23 cellular contexts compared by ENCODE assay signal in genomic region chr10:63057509-63057908, GRCh38.
DNase-seq lines count a peak whose midpoint lies in the region; ATAC-seq, FAIRE-seq and TF ChIP-seq lines count a peak whose summit lies in the region.
"Had no signal": no experiment of that assay in that cellular context is flagged by ENCODE, and none has a peak within 500 bp of the region (broad histone marks: within the 10 kb centered on the region; RNA-seq: fewer than 3 reads in every experiment).

No MANE protein-coding gene starts in this region.

- peak overlapping the region; percentile 0 for H3K27ac ChIP-seq in AG04450 (ENCODE audit: low read depth, low read length)
- H3K27ac ChIP-seq in K562 (ENCODE audit: extremely low read depth, low read depth, low read length), result no peak overlapping the region
- no peak overlapping the region for H3K27ac ChIP-seq in neuronal stem cell (replicated peaks; ENCODE audit: low read length)
- no peak overlapping the region for H3K27ac ChIP-seq in gastrocnemius medialis
- H3K27ac ChIP-seq: 22Rv1, HL-60 had no signal

- no peak for TF ChIP-seq RAD21 in K562 (CRISPR knock-in tag; conservative IDR thresholded peaks at IDR 0.05 in 1 of 2, IDR thresholded peaks at IDR 0.05 in 1 of 2)

- H3K4ac ChIP-seq in neuronal stem cell (ENCODE audit: low read length), result no peak overlapping the region

- no peak overlapping the region for H2AK5ac ChIP-seq in neuronal stem cell (ENCODE audit: low read depth, low read length)

- BruUV-seq in K562 (replicated peaks; lab: Mats Ljungman, UMichigan), result no TSS peak

- H3K4me1 ChIP-seq in K562 (replicated peaks in 1 of 2; ENCODE audit: control insufficient read depth in 2 of 2, insufficient read depth in 2 of 2, low read length in 2 of 2) (no peaks in the 10 kb centered on the region), neuronal stem cell (ENCODE audit: control insufficient read depth in 2 of 2, insufficient read depth in 1 of 2, low read depth in 1 of 2, low read length in 2 of 2) (peaks cover 4 to 8% of the 10 kb centered on the region in 2 donors), gastrocnemius medialis (peaks cover 3 to 11% of the 10 kb centered on the region in 2 donors)

- H3K23ac ChIP-seq in neuronal stem cell (ENCODE audit: low read depth, low read length, poor library complexity), result no peak overlapping the region

- no peak overlapping the region for H2AFZ ChIP-seq in K562 (ENCODE audit: low read depth, low read length)
- peak overlapping the region; percentile 34 for H2AFZ ChIP-seq in neuronal stem cell (ENCODE audit: low read length)

- ATAC-seq in K562 (peak; percentile 49; the same call in 2 of the 3 replicates), HG03139 (IDR thresholded peaks at IDR 0.05; ENCODE audit: unreplicated experiment) (no peak), gastrocnemius medialis (no peak), GM18861 (IDR thresholded peaks at IDR 0.05; ENCODE audit: unreplicated experiment) (no peak)
- no peak for ATAC-seq in natural killer cell treated with Interleukin-12 subunit alpha and Interleukin-12 subunit beta and Interleukin-15 and Interleukin-18, amount 100 ng/mL, for 72 hours
- ATAC-seq: PC-3 had no signal

- H3K14ac ChIP-seq in neuronal stem cell (ENCODE audit: low read length), result no peak overlapping the region

- H4K8ac ChIP-seq in neuronal stem cell (ENCODE audit: low read depth, low read length), result no peak overlapping the region

- H3K9me3 ChIP-seq in AG04450 (ENCODE audit: control insufficient read depth, insufficient read depth, low read length) (no peaks in the 10 kb centered on the region), K562 (replicated peaks; ENCODE audit: control insufficient read depth, insufficient read depth, low read depth, low read length) (no peaks in the 10 kb centered on the region), neuronal stem cell (replicated peaks in 1 of 2; ENCODE audit: control insufficient read depth in 2 of 2, insufficient read depth in 1 of 2, low read depth in 1 of 2, low read length in 2 of 2) (no peaks in the 10 kb centered on the region), gastrocnemius medialis (no peaks in the 10 kb centered on the region)
- H3K9me3 ChIP-seq: SK-N-SH had no signal

- POLR2A ChIA-PET in AG04450 (lab: Yijun Ruan, JAX) (interaction anchor here (0.7 kb wide), 2 partner anchors 77 to 241 kb away, joined by 3 to 5 read pairs; no protein-coding TSS in a partner anchor), K562 (lab: Yijun Ruan, JAX) (no interaction called here)

- no peaks in the 10 kb centered on the region for H3K4me1 Mint-ChIP-seq in natural killer cell treated with Interleukin-12 subunit alpha and Interleukin-12 subunit beta and Interleukin-15 and Interleukin-18, amount 100 ng/mL, for 72 hours (ENCODE audit: low read depth in 2 of 2)

- peaks cover 7 to 13% of the 10 kb centered on the region in 2 donors for H3K27me3 Mint-ChIP-seq in natural killer cell treated with Interleukin-12 subunit alpha and Interleukin-12 subunit beta and Interleukin-15 and Interleukin-18, amount 100 ng/mL, for 72 hours

- H4K20me1 ChIP-seq in K562 (replicated peaks; ENCODE audit: control insufficient read depth, insufficient read depth, low read length), result no peaks in the 10 kb centered on the region

- H3K79me2 ChIP-seq in K562 (ENCODE audit: control insufficient read depth, insufficient read depth, low read length), result no peaks in the 10 kb centered on the region

- CTCF ChIA-PET in AG04450 (lab: Charles Lee) (interaction anchor here (0.7 kb wide), 1 partner anchor 30 kb away, joined by 3 read pairs; no protein-coding TSS in a partner anchor), K562 (lab: Yijun Ruan, JAX; ENCODE audit: low intra/inter-chr PET ratio) (interaction anchor here (0.6 kb wide), 1 partner anchor 100 kb away, joined by 4 read pairs; no protein-coding TSS in a partner anchor)

- H3K27me3 ChIP-seq in AG04450 (ENCODE audit: control insufficient read depth, insufficient read depth, low read length), result no peaks in the 10 kb centered on the region
- H3K27me3 ChIP-seq in K562 (ENCODE audit: control insufficient read depth in 2 of 2, insufficient read depth in 2 of 2, low read length in 2 of 2), result peaks cover 2 to 9% of the 10 kb centered on the region in 2 experiments; a peak in 3 of 5 replicates
- H3K27me3 ChIP-seq in neuronal stem cell (ENCODE audit: control insufficient read depth in 3 of 3, insufficient read depth in 3 of 3, low read depth in 1 of 3, low read length in 3 of 3), result no peaks in the 10 kb centered on the region
- H3K27me3 ChIP-seq in gastrocnemius medialis, result no peaks in the 10 kb centered on the region

- no peak for FAIRE-seq in K562 (lab: Jason Lieb, UNC)

- no peak overlapping the region for H3K4me3 Mint-ChIP-seq in natural killer cell treated with Interleukin-12 subunit alpha and Interleukin-12 subunit beta and Interleukin-15 and Interleukin-18, amount 100 ng/mL, for 72 hours

- H3K4me2 ChIP-seq in K562 (ENCODE audit: insufficient read depth, low read length), result no peak overlapping the region
- H3K4me2 ChIP-seq in neuronal stem cell (ENCODE audit: insufficient read depth, low read length, poor library complexity, severe bottlenecking), result no peak overlapping the region
- H3K4me2 ChIP-seq: SK-N-SH had no signal

- 5% methylated on average over 10 of the region's 10 CpGs for WGBS in K562 (ENCODE audit: insufficient coverage, low coverage, missing lambda C conversion rate)
- no CpG with 5 or more reads among the region's 10 CpGs for WGBS in neuronal stem cell (ENCODE audit: extremely low coverage in 2 of 2, insufficient read length in 2 of 2, insufficient replicate concordance in 1 of 2), 2 donors

- no peak overlapping the region for H4K91ac ChIP-seq in neuronal stem cell (ENCODE audit: low read depth, low read length, poor library complexity)

- no peak overlapping the region for H3K18ac ChIP-seq in neuronal stem cell (ENCODE audit: low read length)

- H3K9ac ChIP-seq in K562 (ENCODE audit: insufficient read depth in 1 of 2, low read depth in 2 of 2, low read length in 2 of 2) (no peak overlapping the region), neuronal stem cell (ENCODE audit: low read depth, low read length, poor library complexity) (no peak overlapping the region)
- H3K9ac ChIP-seq: SK-N-SH had no signal

- no peak overlapping the region for H3K27ac Mint-ChIP-seq in natural killer cell treated with Interleukin-12 subunit alpha and Interleukin-12 subunit beta and Interleukin-15 and Interleukin-18, amount 100 ng/mL, for 72 hours

- DNase-seq in AG04450 (ENCODE audit: low read depth, low spot score) (no peak), K562 (ENCODE audit: extremely low read depth in 1 of 4, low spot score in 3 of 4) (no peak), islet precursor cell (peak; percentile 55), neuronal stem cell (ENCODE audit: low spot score) (no peak), gastrocnemius medialis (no peak)
- DNase-seq in natural killer cell treated with Interleukin-12 subunit alpha and Interleukin-12 subunit beta and Interleukin-15 and Interleukin-18, amount 100 ng/mL, for 72 hours (ENCODE audit: low spot score), result no peak
- DNase-seq: Calu3; DMS79 treated with DMSO at 0.1 percent for 48 hours; H7; Karpas-422; NCI-H1092 treated with DMSO at 0.1 percent for 48 hours; NCI-H146; NCI-H1930; NCI-H446; NCI-H524 treated with DMSO at 0.1 percent for 48 hours; NCI-H82; NK-92 treated with Interleukin-12 subunit alpha and Interleukin-12 subunit beta, amount 100 ng/mL, for 24 hours; PC-3; SK-N-SH had no signal

- H2BK12ac ChIP-seq in neuronal stem cell (ENCODE audit: low read length), result no peak overlapping the region

- TF ChIP-seq POLR2A in K562 (conservative IDR thresholded peaks at IDR 0.05) (no peak), gastrocnemius medialis (IDR thresholded peaks at IDR 0.05) (no peak)

- H2BK5ac ChIP-seq in neuronal stem cell (ENCODE audit: low read length), result no peak overlapping the region

- intact Hi-C loops in K562 (cut with micrococcal nuclease), result no loop called here
- intact Hi-C loops in gastrocnemius medialis (cut with DNase I; ENCODE audit: low total_unique reads), result no loop called here

- TF ChIP-seq EP300 in K562 (IDR thresholded peaks at IDR 0.05; ENCODE audit: low read length), result no peak

- no peak overlapping the region for H2BK15ac ChIP-seq in neuronal stem cell (ENCODE audit: low read length)

- H3K36me3 Mint-ChIP-seq in natural killer cell treated with Interleukin-12 subunit alpha and Interleukin-12 subunit beta and Interleukin-15 and Interleukin-18, amount 100 ng/mL, for 72 hours, result no peaks in the 10 kb centered on the region

- no peaks in the 10 kb centered on the region for H3K9me3 Mint-ChIP-seq in natural killer cell treated with Interleukin-12 subunit alpha and Interleukin-12 subunit beta and Interleukin-15 and Interleukin-18, amount 100 ng/mL, for 72 hours

- in situ Hi-C loops in K562 (cut with MboI), result no loop called here
- in situ Hi-C loops in gastrocnemius medialis (cut with MboI; ENCODE audit: low sequenced_read_pairs in 4 of 4), result no loop called here

- TF ChIP-seq CTCF in AG04450 (IDR thresholded peaks at IDR 0.05; ENCODE audit: low read depth, low read length), result no peak
- TF ChIP-seq CTCF in K562 (IDR thresholded peaks at IDR 0.05 in 2 of 3, conservative IDR thresholded peaks at IDR 0.05 in 1 of 3; ENCODE audit: insufficient read depth in 2 of 3, low read depth in 1 of 3, low read length in 3 of 3), result no peak
- no peak for TF ChIP-seq CTCF in gastrocnemius medialis (IDR thresholded peaks at IDR 0.05 in 4 of 5, conservative IDR thresholded peaks at IDR 0.05 in 1 of 5)

- no peak overlapping the region for H2BK120ac ChIP-seq in neuronal stem cell (ENCODE audit: low read depth, low read length)

- no peaks in the 10 kb centered on the region for H3K79me1 ChIP-seq in neuronal stem cell (ENCODE audit: low read depth, low read length)

- no peaks in the 10 kb centered on the region for H3K36me3 ChIP-seq in K562 (ENCODE audit: control insufficient read depth, insufficient read depth, low read length)
- H3K36me3 ChIP-seq in neuronal stem cell (replicated peaks in 1 of 2; ENCODE audit: control insufficient read depth in 2 of 2, insufficient read depth in 2 of 2, low read length in 2 of 2), result no peaks in the 10 kb centered on the region
- no peaks in the 10 kb centered on the region for H3K36me3 ChIP-seq in gastrocnemius medialis

- H3K4me3 ChIP-seq in AG04450 (ENCODE audit: low read depth, low read length), result no peak overlapping the region
- no peak overlapping the region for H3K4me3 ChIP-seq in K562
- H3K4me3 ChIP-seq in neuronal stem cell (ENCODE audit: low read length in 2 of 2), result no peak overlapping the region
- H3K4me3 ChIP-seq in gastrocnemius medialis, result no peak overlapping the region

- H3K9me1 ChIP-seq in K562 (ENCODE audit: control insufficient read depth, insufficient read depth, low read length), result no peaks in the 10 kb centered on the region

TF ChIP-seq in K562, 482 proteins besides CTCF, POLR2A, EP300 and RAD21 (continues in another document):
- TF ChIP-seq ATF1 (CRISPR knock-in tag; IDR thresholded peaks at IDR 0.05) (no peak), ATF1 (tag; IDR thresholded peaks at IDR 0.05) (no peak), L3MBTL2 (IDR thresholded peaks at IDR 0.05) (no peak), SREBF2 (CRISPR knock-in tag; IDR thresholded peaks at IDR 0.05) (no peak), KAT2B (IDR thresholded peaks at IDR 0.05; ENCODE audit: low read depth, low read length) (no peak)
